In genomic region chr6:135600931-135601330, GRCh38 we compare ENCODE assay signal across 24 cellular contexts.
"Had no signal": no experiment of that assay in that cellular context is flagged by ENCODE, and none has a peak within 500 bp of the region (broad histone marks: within the 10 kb centered on the region; RNA-seq: fewer than 3 reads in every experiment).

No MANE protein-coding gene starts in this region.

- ATAC-seq: activated CD8-positive, alpha-beta memory T cell treated with anti-CD3 and anti-CD28 coated beads, Interleukin-2, amount 10 ng/mL, durations not matched to agents 7 days and 5 days; activated CD8-positive, alpha-beta T cell treated with anti-CD3 and anti-CD28 coated beads, Interleukin-2, amount 10 ng/mL, durations not matched to agents 7 days and 5 days; activated naive CD4-positive, alpha-beta T cell treated with anti-CD3 and anti-CD28 coated beads, Interleukin-2, amount 50 U/mL, for 72 hours; gastroesophageal sphincter; left colon; right cardiac atrium; stimulated activated naive B cell treated with anti-CD40 and anti-IgM and Interleukin-4, amounts not matched to agents 10 μg/mL and 1 μg/mL and 100 μg/mL, for 72 hours; upper lobe of right lung had no signal

- H3K4me3 ChIP-seq: dorsolateral prefrontal cortex, gastroesophageal sphincter, stomach, tibial artery, upper lobe of right lung had no signal

- FAIRE-seq: colon, kidney had no signal

- H3K27ac ChIP-seq: dorsolateral prefrontal cortex, gastroesophageal sphincter, stomach, tibial artery, upper lobe of right lung had no signal

- DNase-seq: activated CD4-positive, alpha-beta T cell treated with anti-CD3 and anti-CD28 coated beads for 1 hour; activated CD8-positive, alpha-beta memory T cell treated with anti-CD3 and anti-CD28 coated beads, Interleukin-2, amount 10 ng/mL, durations not matched to agents 7 days and 5 days; activated CD8-positive, alpha-beta T cell treated with anti-CD3 and anti-CD28 coated beads, Interleukin-2, amount 10 ng/mL, durations not matched to agents 7 days and 5 days; activated naive CD4-positive, alpha-beta T cell; activated T-cell treated with anti-CD3 and anti-CD28 coated beads, Interleukin-2, amount 50 U/mL, for 48 hours; dorsolateral prefrontal cortex; effector memory CD4-positive, alpha-beta T cell; erythroblast; head of caudate nucleus; hippocampal formation; kidney; left colon; mammary epithelial cell; posterior cingulate gyrus; right cardiac atrium; stimulated activated CD4-positive, alpha-beta T cell treated with anti-CD3 and anti-CD28 coated beads, Interleukin-15, amount 100 ng/mL, for 24 hours; stimulated activated CD4-positive, alpha-beta T cell treated with anti-CD3 and anti-CD28 coated beads, Interleukin-2, amount 100 ng/mL, for 24 hours; stimulated activated naive B cell treated with anti-CD40 and anti-IgM and Interleukin-4, amounts not matched to agents 10 μg/mL and 1 μg/mL and 100 μg/mL, for 72 hours; stomach; tibial artery; upper lobe of right lung had no signal

- H3K36me3 ChIP-seq: gastroesophageal sphincter, stomach, tibial artery, upper lobe of right lung had no signal

- H3K4me1 ChIP-seq: gastroesophageal sphincter, stomach, tibial artery, upper lobe of right lung had no signal

- H3K27me3 ChIP-seq: dorsolateral prefrontal cortex, gastroesophageal sphincter, stomach, tibial artery, upper lobe of right lung had no signal

- H3K9me3 ChIP-seq: gastroesophageal sphincter, tibial artery, upper lobe of right lung had no signal
